Comparison of ENCODE assay signal across 8 cellular contexts in the genomic region with DNA sequence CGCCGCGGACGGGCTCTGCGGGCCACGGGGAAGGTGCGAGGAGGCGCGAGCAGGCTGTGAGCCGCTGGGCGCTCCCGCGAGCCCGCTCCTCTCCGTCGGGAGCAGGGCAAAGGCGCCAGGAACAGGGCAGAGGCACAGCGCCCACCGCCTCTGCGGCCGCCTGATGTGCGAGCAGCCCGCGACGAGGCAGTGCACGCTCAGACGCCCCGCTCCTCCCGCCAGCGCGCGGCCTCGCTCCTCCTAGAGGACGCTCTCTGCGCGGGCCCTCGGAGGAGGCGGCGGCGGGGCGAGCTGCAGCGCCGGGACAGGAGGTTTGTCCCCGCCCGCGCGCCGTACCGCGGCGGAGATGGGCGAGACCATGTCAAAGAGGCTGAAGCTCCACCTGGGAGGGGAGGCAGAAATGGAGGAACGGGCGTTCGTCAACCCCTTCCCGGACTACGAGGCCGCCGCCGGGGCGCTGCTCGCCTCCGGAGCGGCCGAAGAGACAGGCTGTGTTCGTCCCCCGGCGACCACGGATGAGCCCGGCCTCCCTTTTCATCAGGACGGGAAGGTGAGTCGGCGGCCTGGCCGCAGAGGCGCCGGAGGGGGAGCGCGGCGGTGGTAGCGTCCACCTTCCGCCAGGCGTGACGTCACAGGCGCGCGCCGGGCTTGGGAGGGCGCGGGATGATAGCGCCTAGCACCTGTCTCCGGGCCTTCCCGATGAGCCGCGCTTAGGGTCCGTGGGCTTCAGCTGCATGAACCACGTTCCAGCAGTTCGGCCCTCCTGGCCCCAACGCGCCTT. TPM values are rescaled to one million over a fixed set of nuclear protein-coding genes. Genes with fewer than 3 reads are reported as not detected.
DNase-seq lines count a peak whose midpoint lies in the region; ATAC-seq, FAIRE-seq and TF ChIP-seq lines count a peak whose summit lies in the region.

No MANE protein-coding gene starts in this region.

- peak; percentile 85 for TF ChIP-seq EP300 in neural cell (conservative IDR thresholded peaks at IDR 0.05; ENCODE audit: poor library complexity, severe bottlenecking)

- no peaks in the 10 kb centered on the region for H3K9me2 ChIP-seq in neural cell (ENCODE audit: insufficient read depth, low read length)

- ATAC-seq in RWPE2 (ENCODE audit: low read depth): peak; percentile 87
- peak; percentile 90 for ATAC-seq in stimulated activated naive CD8-positive, alpha-beta T cell treated with anti-CD3 and anti-CD28 coated beads, Interleukin-15, amount 100 ng/mL, for 72 hours

- H3K27me3 ChIP-seq in RWPE2 (ENCODE audit: insufficient read depth, poor library complexity, severe bottlenecking) (no peaks in the 10 kb centered on the region), neural cell (ENCODE audit: insufficient read depth, low read depth, low read length) (no peaks in the 10 kb centered on the region)

- H3K4me3 ChIP-seq in LNCaP clone FGC (ENCODE audit: low read depth, low read length) (peak overlapping the region; percentile 92), RWPE2 (ENCODE audit: severe bottlenecking) (peak overlapping the region; percentile 77), fibroblast of villous mesenchyme (ENCODE audit: low read depth, low read length) (peak overlapping the region; percentile 79), neural cell (ENCODE audit: low read length) (no peak overlapping the region)

- H3K4me2 ChIP-seq in neural cell (ENCODE audit: low read length): no peak overlapping the region

- TF ChIP-seq CTCF in LNCaP clone FGC (IDR thresholded peaks at IDR 0.05; ENCODE audit: control insufficient read depth, extremely low read depth, insufficient read depth): peak; percentile 48
- peak; percentile 31 for TF ChIP-seq CTCF in RWPE2 (IDR thresholded peaks at IDR 0.05; ENCODE audit: poor library complexity, severe bottlenecking)
- peak; percentile 28 for TF ChIP-seq CTCF in fibroblast of villous mesenchyme (IDR thresholded peaks at IDR 0.05; ENCODE audit: insufficient read depth, low read depth, low read length)
- TF ChIP-seq CTCF in neural cell (IDR thresholded peaks at IDR 0.05; ENCODE audit: poor library complexity, severe bottlenecking): peak; percentile 65

- peak; percentile 99 for DNase-seq in H54 (ENCODE audit: insufficient read length, low spot score)
- peak; percentile 91 for DNase-seq in LNCaP clone FGC (ENCODE audit: low read depth)
- DNase-seq in RWPE2 (ENCODE audit: low spot score): peak; percentile 93
- peak; percentile 98 for DNase-seq in activated effector memory CD4-positive, alpha-beta T cell treated with anti-CD3 and anti-CD28 coated beads, Interleukin-2, amount 50 U/mL, for 16 hours
- DNase-seq in fibroblast of villous mesenchyme (ENCODE audit: low read depth): peak; percentile 98
- peak; percentile 97 for DNase-seq in stimulated activated naive CD8-positive, alpha-beta T cell treated with anti-CD3 and anti-CD28 coated beads, Interleukin-15, amount 100 ng/mL, for 72 hours

- no peaks in the 10 kb centered on the region for H3K27me3 Mint-ChIP-seq in stimulated activated naive CD8-positive, alpha-beta T cell treated with anti-CD3 and anti-CD28 coated beads, Interleukin-15, amount 100 ng/mL, for 72 hours

- H3K4me1 ChIP-seq in ES-I3 (ENCODE audit: insufficient read depth, low read length) (no peaks in the 10 kb centered on the region), RWPE2 (ENCODE audit: insufficient read depth, poor library complexity, severe bottlenecking) (peaks cover 4% of the 10 kb centered on the region)

- peak overlapping the region; percentile 91 to 96 for H3K4me3 Mint-ChIP-seq in stimulated activated naive CD8-positive, alpha-beta T cell treated with anti-CD3 and anti-CD28 coated beads, Interleukin-15, amount 100 ng/mL, for 72 hours

- H3K79me2 ChIP-seq in neural cell (replicated peaks; ENCODE audit: insufficient read depth, low read length): peaks cover 12% of the 10 kb centered on the region

- peak overlapping the region; percentile 65 for H2AFZ ChIP-seq in neural cell (ENCODE audit: low read depth, low read length)

- H3K27ac ChIP-seq in RWPE2 (ENCODE audit: poor library complexity, severe bottlenecking) (peak overlapping the region; percentile 63), neural cell (ENCODE audit: low read length) (peak overlapping the region; percentile 99)

- peak; percentile 95 for TF ChIP-seq POLR2A in H54 (IDR thresholded peaks at IDR 0.05; ENCODE audit: low read depth, low read length)

- H3K4me1 Mint-ChIP-seq in stimulated activated naive CD8-positive, alpha-beta T cell treated with anti-CD3 and anti-CD28 coated beads, Interleukin-15, amount 100 ng/mL, for 72 hours: peaks cover 19% of the 10 kb centered on the region

- H3K9me3 Mint-ChIP-seq in stimulated activated naive CD8-positive, alpha-beta T cell treated with anti-CD3 and anti-CD28 coated beads, Interleukin-15, amount 100 ng/mL, for 72 hours: peaks cover 0 to 8% of the 10 kb centered on the region in 2 donors

- H3K27ac Mint-ChIP-seq in stimulated activated naive CD8-positive, alpha-beta T cell treated with anti-CD3 and anti-CD28 coated beads, Interleukin-15, amount 100 ng/mL, for 72 hours: peak overlapping the region; percentile 96 to 99

- no peaks in the 10 kb centered on the region for H3K36me3 ChIP-seq in ES-I3 (ENCODE audit: insufficient read depth, low read length)
- H3K36me3 ChIP-seq in RWPE2 (ENCODE audit: low read depth): 0 out of 2 replicates have a peak, but pooled peaks cover 3% of the 10 kb centered on the region
- H3K36me3 ChIP-seq in neural cell (ENCODE audit: insufficient read depth, low read length): no peaks in the 10 kb centered on the region

- no peaks in the 10 kb centered on the region for H4K20me1 ChIP-seq in neural cell (ENCODE audit: insufficient read depth)

- H3F3A ChIP-seq in neural cell (ENCODE audit: insufficient read depth, low read length, poor library complexity, severe bottlenecking): no peaks in the 10 kb centered on the region

- peak; percentile 49 for TF ChIP-seq RAD21 in neural cell (conservative IDR thresholded peaks at IDR 0.05)

- H3K9ac ChIP-seq in ES-I3 (ENCODE audit: low read depth, low read length) (peak overlapping the region; percentile 92), neural cell (ENCODE audit: low read length) (peak overlapping the region; percentile 98)

- no peak for FAIRE-seq in H54 (lab: Jason Lieb, UNC)

- no peaks in the 10 kb centered on the region for H3K9me3 ChIP-seq in ES-I3 (ENCODE audit: control insufficient read depth, insufficient read depth, low read length)
- no peaks in the 10 kb centered on the region for H3K9me3 ChIP-seq in RWPE2 (ENCODE audit: severe bottlenecking)
- no peaks in the 10 kb centered on the region for H3K9me3 ChIP-seq in neural cell (ENCODE audit: low read length)

TF ChIP-seq in neural cell, 6 proteins besides CTCF, POLR2A, EP300 and RAD21:
- TF ChIP-seq TAF1 (IDR thresholded peaks at IDR 0.05; ENCODE audit: low read depth) (no peak), POLR2AphosphoS5 (IDR thresholded peaks at IDR 0.05) (peak; percentile 97), MXI1 (conservative IDR thresholded peaks at IDR 0.05; ENCODE audit: poor library complexity, severe bottlenecking) (peak; percentile 73), SMC3 (conservative IDR thresholded peaks at IDR 0.05; ENCODE audit: poor library complexity) (peak; percentile 40)
- TF ChIP-seq, protein P1, sequence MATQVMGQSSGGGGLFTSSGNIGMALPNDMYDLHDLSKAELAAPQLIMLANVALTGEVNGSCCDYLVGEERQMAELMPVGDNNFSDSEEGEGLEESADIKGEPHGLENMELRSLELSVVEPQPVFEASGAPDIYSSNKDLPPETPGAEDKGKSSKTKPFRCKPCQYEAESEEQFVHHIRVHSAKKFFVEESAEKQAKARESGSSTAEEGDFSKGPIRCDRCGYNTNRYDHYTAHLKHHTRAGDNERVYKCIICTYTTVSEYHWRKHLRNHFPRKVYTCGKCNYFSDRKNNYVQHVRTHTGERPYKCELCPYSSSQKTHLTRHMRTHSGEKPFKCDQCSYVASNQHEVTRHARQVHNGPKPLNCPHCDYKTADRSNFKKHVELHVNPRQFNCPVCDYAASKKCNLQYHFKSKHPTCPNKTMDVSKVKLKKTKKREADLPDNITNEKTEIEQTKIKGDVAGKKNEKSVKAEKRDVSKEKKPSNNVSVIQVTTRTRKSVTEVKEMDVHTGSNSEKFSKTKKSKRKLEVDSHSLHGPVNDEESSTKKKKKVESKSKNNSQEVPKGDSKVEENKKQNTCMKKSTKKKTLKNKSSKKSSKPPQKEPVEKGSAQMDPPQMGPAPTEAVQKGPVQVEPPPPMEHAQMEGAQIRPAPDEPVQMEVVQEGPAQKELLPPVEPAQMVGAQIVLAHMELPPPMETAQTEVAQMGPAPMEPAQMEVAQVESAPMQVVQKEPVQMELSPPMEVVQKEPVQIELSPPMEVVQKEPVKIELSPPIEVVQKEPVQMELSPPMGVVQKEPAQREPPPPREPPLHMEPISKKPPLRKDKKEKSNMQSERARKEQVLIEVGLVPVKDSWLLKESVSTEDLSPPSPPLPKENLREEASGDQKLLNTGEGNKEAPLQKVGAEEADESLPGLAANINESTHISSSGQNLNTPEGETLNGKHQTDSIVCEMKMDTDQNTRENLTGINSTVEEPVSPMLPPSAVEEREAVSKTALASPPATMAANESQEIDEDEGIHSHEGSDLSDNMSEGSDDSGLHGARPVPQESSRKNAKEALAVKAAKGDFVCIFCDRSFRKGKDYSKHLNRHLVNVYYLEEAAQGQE (IDR thresholded peaks at IDR 0.05; ENCODE audit: borderline replicate concordance): peak; percentile 91

RNA-seq across cellular contexts. Expression of gene LANCL2, which starts 0.7 kb away (rescaled TPM):
- 13.8 and 20.9 TPM in 2 replicates for total RNA-seq in fibroblast of villous mesenchyme
- polyA plus RNA-seq in neural cell: 51.2 and 59.3 TPM in 2 replicates
- polyA minus RNA-seq in neural cell: 70.8 and 73.4 TPM in 2 replicates
